In genomic region chr22:20531154-20531403, GRCh38 we compare ENCODE assay signal across 11 cellular contexts. TPM values are rescaled to one million over a fixed set of nuclear protein-coding genes. Genes with fewer than 3 reads are reported as not detected.
DNase-seq lines count a peak whose midpoint lies in the region; ATAC-seq and TF ChIP-seq lines count a peak whose summit lies in the region.
"Had no signal": no experiment of that assay in that cellular context is flagged by ENCODE, and none has a peak within 500 bp of the region (broad histone marks: within the 10 kb centered on the region; RNA-seq: fewer than 3 reads in every experiment).

No MANE protein-coding gene starts in this region.

- intact Hi-C loops in left cardiac atrium (cut with DNase I), result no loop called here
- intact Hi-C loops in dendritic cell treated with granulocyte-macrophage colony-stimulating factor and Interleukin-4, amounts not matched to agents 40 ng/mL and 50 ng/mL, for 4 days (cut with micrococcal nuclease), result no loop called here
- intact Hi-C loops in upper lobe of right lung (cut with DNase I), result no loop called here

- POLR2A ChIA-PET in naive thymus-derived CD8-positive, alpha-beta T cell (lab: Charles Lee), result interaction anchor here (0.5 to 1.6 kb wide), 5 partner anchors 10 to 42 kb away, joined by 3 to 5 read pairs (median 3); no protein-coding TSS in a partner anchor

- H3K4me1 Mint-ChIP-seq in dendritic cell treated with granulocyte-macrophage colony-stimulating factor and Interleukin-4, amounts not matched to agents 40 ng/mL and 50 ng/mL, for 4 days (ENCODE audit: low read depth), result peaks cover 77% of the 10 kb centered on the region
- H3K4me1 Mint-ChIP-seq in naive thymus-derived CD8-positive, alpha-beta T cell, result peaks cover 42 to 81% (median 78%) of the 10 kb centered on the region in 4 donors

- H3K9me3 ChIP-seq in cardiac muscle cell (ENCODE audit: low read depth) (no peaks in the 10 kb centered on the region), upper lobe of right lung (no peaks in the 10 kb centered on the region)

- H3K36me3 ChIP-seq in cardiac muscle cell (peaks cover 4% of the 10 kb centered on the region), upper lobe of right lung (peaks cover 18% of the 10 kb centered on the region), H7 (replicated peaks; ENCODE audit: control insufficient read depth, insufficient read depth, low read length) (no peaks in the 10 kb centered on the region; the same call in 1 of the 2 replicates)

- H3K4me3 ChIP-seq in cardiac muscle cell (no peak overlapping the region), upper lobe of right lung (no peak overlapping the region), H7 (ENCODE audit: insufficient read depth, low read depth, low read length) (no peak overlapping the region)

- no peaks in the 10 kb centered on the region for H3K9me3 Mint-ChIP-seq in dendritic cell treated with granulocyte-macrophage colony-stimulating factor and Interleukin-4, amounts not matched to agents 40 ng/mL and 50 ng/mL, for 4 days
- H3K9me3 Mint-ChIP-seq in naive thymus-derived CD8-positive, alpha-beta T cell, result no peaks in the 10 kb centered on the region
- H3K9me3 Mint-ChIP-seq: stimulated activated memory B cell treated with anti-CD40 and anti-IgM and Interleukin-4, amounts not matched to agents 10 μg/mL and 1 μg/mL and 100 μg/mL, for 72 hours had no signal

- H3K4me1 ChIP-seq in cardiac muscle cell (ENCODE audit: low read depth) (peaks cover 46% of the 10 kb centered on the region), upper lobe of right lung (peaks cover 55% of the 10 kb centered on the region)

- no peaks in the 10 kb centered on the region for H3K27me3 Mint-ChIP-seq in dendritic cell treated with granulocyte-macrophage colony-stimulating factor and Interleukin-4, amounts not matched to agents 40 ng/mL and 50 ng/mL, for 4 days
- H3K27me3 Mint-ChIP-seq in naive thymus-derived CD8-positive, alpha-beta T cell, result no peaks in the 10 kb centered on the region
- H3K27me3 Mint-ChIP-seq: stimulated activated memory B cell treated with anti-CD40 and anti-IgM and Interleukin-4, amounts not matched to agents 10 μg/mL and 1 μg/mL and 100 μg/mL, for 72 hours had no signal

- no peak for DNase-seq in cardiac muscle cell (ENCODE audit: low read depth in 1 of 2, low spot score in 1 of 2)
- no peak for DNase-seq in left cardiac atrium
- DNase-seq in naive thymus-derived CD8-positive, alpha-beta T cell, result no peak
- no peak for DNase-seq in upper lobe of right lung
- DNase-seq in medulla oblongata (ENCODE audit: extremely low spot score), result no peak
- DNase-seq in stimulated activated naive CD4-positive, alpha-beta T cell (lab: John Stamatoyannopoulos, UW), result no peak
- DNase-seq in H7, result no peak
- DNase-seq: activated naive CD4-positive, alpha-beta T cell treated with Interleukin-2 at 50 U/mL for 16 hours; NCI-H2081 had no signal

- peaks cover 73% of the 10 kb centered on the region for H3K36me3 Mint-ChIP-seq in dendritic cell treated with granulocyte-macrophage colony-stimulating factor and Interleukin-4, amounts not matched to agents 40 ng/mL and 50 ng/mL, for 4 days (ENCODE audit: low read depth)
- H3K36me3 Mint-ChIP-seq in naive thymus-derived CD8-positive, alpha-beta T cell, result peaks cover 6 to 46% (median 11%) of the 10 kb centered on the region in 3 donors

- H3K27me3 ChIP-seq in cardiac muscle cell (no peaks in the 10 kb centered on the region), upper lobe of right lung (no peaks in the 10 kb centered on the region), H7 (ENCODE audit: control insufficient read depth, insufficient read depth, low read length) (no peaks in the 10 kb centered on the region)

- TF ChIP-seq CTCF in cardiac muscle cell (IDR thresholded peaks at IDR 0.05; ENCODE audit: low read depth, low read length), result no peak
- TF ChIP-seq CTCF in upper lobe of right lung (IDR thresholded peaks at IDR 0.05), result no peak

- peak overlapping the region; percentile 47 for H3K27ac Mint-ChIP-seq in dendritic cell treated with granulocyte-macrophage colony-stimulating factor and Interleukin-4, amounts not matched to agents 40 ng/mL and 50 ng/mL, for 4 days
- peak overlapping the region in 6 of 10 donors; percentile 85 to 98 (median 91) for H3K27ac Mint-ChIP-seq in naive thymus-derived CD8-positive, alpha-beta T cell
- H3K27ac Mint-ChIP-seq: stimulated activated memory B cell treated with anti-CD40 and anti-IgM and Interleukin-4, amounts not matched to agents 10 μg/mL and 1 μg/mL and 100 μg/mL, for 72 hours had no signal

- ATAC-seq in left cardiac atrium (no peak), upper lobe of right lung (no peak)
- ATAC-seq in naive thymus-derived CD8-positive, alpha-beta T cell, result no peak
- ATAC-seq: stimulated activated memory B cell treated with anti-CD40 and anti-IgM and Interleukin-4, amounts not matched to agents 10 μg/mL and 1 μg/mL and 100 μg/mL, for 72 hours had no signal

- H3K4me3 Mint-ChIP-seq in dendritic cell treated with granulocyte-macrophage colony-stimulating factor and Interleukin-4, amounts not matched to agents 40 ng/mL and 50 ng/mL, for 4 days, result no peak overlapping the region
- H3K4me3 Mint-ChIP-seq in naive thymus-derived CD8-positive, alpha-beta T cell, result peak overlapping the region in 5 of 10 donors; percentile 54 to 78 (median 68)
- H3K4me3 Mint-ChIP-seq: stimulated activated memory B cell treated with anti-CD40 and anti-IgM and Interleukin-4, amounts not matched to agents 10 μg/mL and 1 μg/mL and 100 μg/mL, for 72 hours had no signal

- H3K27ac ChIP-seq in cardiac muscle cell (peak overlapping the region; percentile 90), upper lobe of right lung (peak overlapping the region; percentile 60)

RNA-seq across cellular contexts. Expression of gene MED15, which starts 23.7 kb away (rescaled TPM):
- total RNA-seq in cardiac muscle cell, result 41.9 and 45.1 TPM in 2 replicates
- 45.3 and 59.5 TPM in 2 replicates for polyA plus RNA-seq in cardiac muscle cell
- total RNA-seq in left cardiac atrium, result 10 to 100 TPM; 42.7 to 47.9 TPM
- total RNA-seq in naive thymus-derived CD8-positive, alpha-beta T cell, result 100 to 1,000 TPM; 308 to 327 TPM
- polyA plus RNA-seq in naive thymus-derived CD8-positive, alpha-beta T cell, result 10 to 100 TPM; 25.4 to 85.2 (median 38.2) TPM
- 96.9 TPM for total RNA-seq in upper lobe of right lung
- total RNA-seq in H7 (2014; rRNA removed; shearing (Covaris generic)), result 24.4 and 25.3 TPM in 2 replicates

RNA-seq across cellular contexts. Expression of gene KLHL22, which starts 35.5 kb away (rescaled TPM):
- total RNA-seq in cardiac muscle cell, result 53.3 and 55.0 TPM in 2 replicates
- 31.9 and 33.8 TPM in 2 replicates for polyA plus RNA-seq in cardiac muscle cell
- total RNA-seq in left cardiac atrium, result 10 to 100 TPM; 18.7 to 19.6 TPM
- 10 to 100 TPM; 65.0 to 71.9 TPM for total RNA-seq in naive thymus-derived CD8-positive, alpha-beta T cell
- polyA plus RNA-seq in naive thymus-derived CD8-positive, alpha-beta T cell, result 10 to 100 TPM; 16.1 to 25.4 (median 20.0) TPM
- 23.3 TPM for total RNA-seq in upper lobe of right lung
- total RNA-seq in H7 (2014; rRNA removed; shearing (Covaris generic)), result 21.4 and 28.9 TPM in 2 replicates
